Comparison of ENCODE assay signal across 36 cellular contexts in genomic region chrX:147935156-147935758, GRCh38. TPM values are rescaled to one million over a fixed set of nuclear protein-coding genes. Genes with fewer than 3 reads are reported as not detected.
"Had no signal": no experiment of that assay in that cellular context is flagged by ENCODE, and none has a peak within 500 bp of the region (broad histone marks: within the 10 kb centered on the region; RNA-seq: fewer than 3 reads in every experiment).

No MANE protein-coding gene starts in this region.

- DNase-seq: hippocampal formation; kidney; left colon; left lung; lower lobe of right lung; mammary epithelial cell; mesenchymal stem cell; naive thymus-derived CD8-positive, alpha-beta T cell; nephron progenitor cell; occipital lobe; right lobe of liver; stimulated activated CD4-positive, alpha-beta T cell treated with anti-CD3 and anti-CD28 coated beads, Interleukin-1b, Interleukin-23, amount 100 ng/mL, for 48 hours; stimulated activated CD4-positive, alpha-beta T cell treated with anti-CD3 and anti-CD28 coated beads, Interleukin-2, amount 100 ng/mL, for 48 hours; stimulated activated CD4-positive, alpha-beta T cell treated with anti-CD3 and anti-CD28 coated beads, Interleukin-4, amount 100 ng/mL, for 4 hours; stimulated activated CD8-positive, alpha-beta memory T cell treated with anti-CD3 and anti-CD28 coated beads, Interleukin-4, amount 100 ng/mL, for 48 hours; stimulated activated naive CD4-positive, alpha-beta T cell treated with Interleukin-2 at 50 U/mL for 16 hours; stimulated activated naive CD8-positive, alpha-beta T cell treated with anti-CD3 and anti-CD28 coated beads, Interleukin-15, amount 100 ng/mL, for 72 hours; substantia nigra; upper lobe of left lung had no signal

- H3K4me2 ChIP-seq: neural progenitor cell, smooth muscle cell had no signal

- H3K27ac ChIP-seq: left lung, lower lobe of right lung, neural progenitor cell, neutrophil, parathyroid adenoma, right atrium auricular region, right lobe of liver, tibial nerve, upper lobe of left lung had no signal

- H3K4me3 ChIP-seq: left lung, lower lobe of right lung, neural progenitor cell, right atrium auricular region, right lobe of liver, smooth muscle cell, tibial nerve, upper lobe of left lung had no signal

- H3K79me2 ChIP-seq: parathyroid adenoma had no signal

- FAIRE-seq: islet of Langerhans, kidney had no signal

- H3K27me3 ChIP-seq: left lung, neural progenitor cell, neutrophil, right atrium auricular region, right lobe of liver, tibial nerve, upper lobe of left lung had no signal

- ATAC-seq: left colon; left lung; lower lobe of right lung; naive thymus-derived CD8-positive, alpha-beta T cell; right lobe of liver; stimulated activated memory B cell treated with anti-CD40 and anti-IgM and Interleukin-4, amounts not matched to agents 10 μg/mL and 1 μg/mL and 100 μg/mL, for 72 hours; stimulated activated naive CD8-positive, alpha-beta T cell treated with anti-CD3 and anti-CD28 coated beads, Interleukin-15, amount 100 ng/mL, for 72 hours had no signal

- H3K4me1 ChIP-seq: left lung, lower lobe of right lung, neural progenitor cell, parathyroid adenoma, right atrium auricular region, right lobe of liver, tibial nerve, upper lobe of left lung had no signal

- H3K9me3 ChIP-seq: left lung, lower lobe of right lung, neutrophil, right atrium auricular region, right lobe of liver, tibial nerve, upper lobe of left lung had no signal

- H2AFZ ChIP-seq: neural progenitor cell, parathyroid adenoma had no signal

- H3K9ac ChIP-seq: neural progenitor cell, parathyroid adenoma had no signal

- H3K36me3 ChIP-seq: right atrium auricular region had no signal

RNA-seq across cellular contexts. Expression of gene FMR1NB, which starts 45.9 kb away (rescaled TPM):
- total RNA-seq: kidney; left colon; left lung; liver; lower lobe of right lung; mammary epithelial cell; mucosa of gallbladder; naive thymus-derived CD8-positive, alpha-beta T cell; occipital lobe; osteocyte; progenitor cell of endocrine pancreas; pulmonary artery endothelial cell; renal cortical epithelial cell; right atrium auricular region; right lobe of liver; skeletal muscle tissue; smooth muscle cell; temporal lobe; tibial nerve; upper lobe of left lung; urinary bladder had no signal
- polyA plus RNA-seq: liver; mammary epithelial cell; naive thymus-derived CD8-positive, alpha-beta T cell; smooth muscle cell; urinary bladder had no signal
